10 cellular contexts compared by ENCODE assay signal in the genomic region with DNA sequence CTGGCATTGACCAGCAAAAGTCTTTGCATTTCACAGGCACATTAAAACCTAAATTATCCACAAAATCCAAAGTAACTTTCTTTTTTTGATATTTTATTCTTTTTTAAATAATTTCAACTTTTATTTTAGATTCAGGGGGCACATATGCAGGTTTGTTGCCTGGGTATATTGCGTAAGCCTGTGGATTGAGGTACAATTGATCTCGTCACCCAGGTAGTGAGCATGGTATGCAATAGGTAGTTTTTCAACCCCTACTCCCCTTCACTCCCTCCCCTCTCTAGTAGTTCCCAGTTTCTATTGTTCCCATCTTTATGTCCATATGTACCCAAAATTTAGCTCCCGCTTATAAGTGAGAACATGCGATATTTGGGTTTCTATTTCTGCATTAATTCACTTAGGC.
"Had no signal": no experiment of that assay in that cellular context is flagged by ENCODE, and none has a peak within 500 bp of the region (broad histone marks: within the 10 kb centered on the region; RNA-seq: fewer than 3 reads in every experiment).

No MANE protein-coding gene starts in this region.

- H3K36me3 ChIP-seq: HAP-1 had no signal

- DNase-seq: GM23248, GOT3, H7, H9, HCEC 1CT, HFFc6 had no signal

- H3K4me3 ChIP-seq: GM23248, GM23338, HAP-1 had no signal

- H3K27ac ChIP-seq: GM23248 had no signal

- ATAC-seq: GM23338, HCT116 had no signal

- H3K9ac ChIP-seq: GM23248 had no signal

- H2AFZ ChIP-seq: GM23248, GM23338 had no signal

- H3K4me1 ChIP-seq: HAP-1 had no signal

- H3K9me3 ChIP-seq: HAP-1 had no signal

- FAIRE-seq: H54 had no signal

- H3K4me2 ChIP-seq: GM23338 had no signal
